2 cellular contexts compared by ENCODE assay signal in the genomic region with DNA sequence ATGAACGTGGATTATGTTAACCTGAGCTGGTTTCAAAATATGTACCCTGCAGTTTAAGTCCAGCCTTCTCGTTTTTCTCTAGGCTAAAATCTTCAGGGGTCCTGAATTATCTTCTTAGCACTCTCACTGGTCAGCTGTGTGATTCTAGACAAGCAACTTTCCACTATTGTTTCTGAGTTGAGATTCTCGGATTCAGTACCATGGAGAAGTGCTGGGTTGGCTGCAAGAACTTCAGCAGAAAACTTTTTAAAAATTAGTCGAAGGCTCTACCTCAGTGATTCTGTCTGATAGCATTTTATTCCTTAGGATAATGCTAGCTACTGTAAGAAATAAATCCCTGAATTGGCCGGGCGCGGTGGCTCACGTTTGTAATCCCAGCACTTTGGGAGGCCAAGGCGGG.
TF ChIP-seq lines count a peak whose summit lies in the region.

No MANE protein-coding gene starts in this region.

TF ChIP-seq in A549, 52 proteins besides CTCF, POLR2A, EP300 and RAD21 (continued from another document):
- TF ChIP-seq, protein P1, sequence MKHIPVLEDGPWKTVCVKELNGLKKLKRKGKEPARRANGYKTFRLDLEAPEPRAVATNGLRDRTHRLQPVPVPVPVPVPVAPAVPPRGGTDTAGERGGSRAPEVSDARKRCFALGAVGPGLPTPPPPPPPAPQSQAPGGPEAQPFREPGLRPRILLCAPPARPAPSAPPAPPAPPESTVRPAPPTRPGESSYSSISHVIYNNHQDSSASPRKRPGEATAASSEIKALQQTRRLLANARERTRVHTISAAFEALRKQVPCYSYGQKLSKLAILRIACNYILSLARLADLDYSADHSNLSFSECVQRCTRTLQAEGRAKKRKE (CRISPR knock-in tag; IDR thresholded peaks at IDR 0.05; ENCODE audit: low read depth): no peak
TF ChIP-seq in A549: peak in this region for 1.

TF ChIP-seq in Ishikawa, 13 proteins besides CTCF, POLR2A, EP300 and RAD21 (continued from another document):
- TF ChIP-seq EGR1 (IDR thresholded peaks at IDR 0.05): no peak
- TF ChIP-seq NFIC (IDR thresholded peaks at IDR 0.05): no peak
